In the genomic region with DNA sequence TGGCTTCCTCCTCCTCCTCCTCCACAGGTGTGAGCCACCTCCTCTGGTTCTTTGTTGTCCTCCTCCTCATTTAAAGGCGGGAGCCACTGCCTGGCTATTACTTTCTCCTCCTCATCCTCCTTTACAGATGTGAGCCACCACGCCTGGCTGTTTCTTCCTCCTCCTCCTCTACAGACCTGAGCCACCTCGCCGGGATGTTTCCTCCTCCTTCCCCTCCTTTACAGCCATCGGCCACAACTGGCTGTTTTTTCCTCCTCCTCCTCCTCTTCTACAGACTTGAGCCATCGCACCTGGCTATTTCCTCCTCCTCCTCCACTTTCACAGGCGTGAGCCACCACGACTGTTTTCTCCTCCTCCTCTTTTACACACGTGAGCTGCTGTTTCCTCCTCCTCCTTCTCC, we compare ENCODE assay signal across 36 cellular contexts. TPM values are rescaled to one million over a fixed set of nuclear protein-coding genes. Genes with fewer than 3 reads are reported as not detected.
"Had no signal": no experiment of that assay in that cellular context is flagged by ENCODE, and none has a peak within 500 bp of the region (broad histone marks: within the 10 kb centered on the region; RNA-seq: fewer than 3 reads in every experiment).

No MANE protein-coding gene starts in this region.

- H3K27ac ChIP-seq: brain microvascular endothelial cell, esophagus muscularis mucosa, gastroesophageal sphincter, WERI-Rb-1 had no signal

- H3K36me3 ChIP-seq: brain microvascular endothelial cell, esophagus muscularis mucosa, gastroesophageal sphincter, WERI-Rb-1 had no signal

- H3K36me3 Mint-ChIP-seq: activated naive CD8-positive, alpha-beta T cell had no signal

- ATAC-seq: activated CD4-positive, CD25-positive, alpha-beta regulatory T cell treated with anti-CD3 and anti-CD28 coated beads, Interleukin-2, amount 50 U/mL, for 24 hours; activated CD8-positive, alpha-beta T cell treated with anti-CD3 and anti-CD28 coated beads for 36 hours; activated T-cell treated with anti-CD3 and anti-CD28 coated beads, Interleukin-2, amount 50 U/mL, for 4 hours; activated T-helper 17 cell treated with anti-CD3 and anti-CD28 coated beads, Interleukin-2, amount 50 U/mL, for 72 hours; effector memory CD8-positive, alpha-beta T cell; gastroesophageal sphincter; T-helper 17 cell had no signal

- H3K4me1 Mint-ChIP-seq: activated B cell treated with CpG ODN at 0.5 μM for 24 hours; activated T-helper 17 cell treated with anti-CD3 and anti-CD28 coated beads, Interleukin-2, amount 50 U/mL, for 72 hours; T-helper 17 cell had no signal

- H3K27me3 Mint-ChIP-seq: activated B cell treated with CpG ODN at 0.5 μM for 24 hours; activated CD8-positive, alpha-beta T cell treated with anti-CD3 and anti-CD28 coated beads for 36 hours; activated naive CD8-positive, alpha-beta T cell; activated T-helper 17 cell treated with anti-CD3 and anti-CD28 coated beads, Interleukin-2, amount 50 U/mL, for 72 hours; effector memory CD8-positive, alpha-beta T cell; T-helper 17 cell had no signal

- H3K4me3 ChIP-seq: esophagus muscularis mucosa, gastroesophageal sphincter had no signal

- DNase-seq: activated B cell treated with CpG ODN at 0.5 μM for 24 hours; activated CD4-positive, alpha-beta T cell treated with anti-CD3 and anti-CD28 coated beads for 48 hours; activated CD4-positive, alpha-beta T cell treated with anti-CD3 and anti-CD28 coated beads, Interleukin-2, amount 50 U/mL, for 1 hour; activated CD4-positive, alpha-beta T cell treated with anti-CD3 and anti-CD28 coated beads, Interleukin-2, amount 50 U/mL, for 48 hours; activated CD8-positive, alpha-beta memory T cell treated with anti-CD3 and anti-CD28 coated beads for 24 hours; activated CD8-positive, alpha-beta T cell treated with anti-CD3 and anti-CD28 coated beads for 36 hours; activated effector memory CD4-positive, alpha-beta T cell treated with Interleukin-2 at 50 U/mL for 16 hours; activated gamma-delta T cell treated with Interleukin-2 at 50 U/mL for 16 hours; activated naive CD4-positive, alpha-beta T cell treated with anti-CD3 and anti-CD28 coated beads, Interleukin-2, amount 50 U/mL, for 16 hours; activated naive CD4-positive, alpha-beta T cell treated with Interleukin-2 at 50 U/mL for 16 hours; activated T-cell treated with anti-CD3 and anti-CD28 coated beads, Interleukin-2, amount 50 U/mL, for 4 hours; amniotic stem cell; anterior cingulate cortex; brain microvascular endothelial cell; caudate nucleus; cortex of kidney; dermis blood vessel endothelial cell; effector CD4-positive, alpha-beta T cell; effector memory CD8-positive, alpha-beta T cell; erythroblast; foreskin melanocyte; T-helper 1 cell; T-helper 17 cell; T1000; WERI-Rb-1 had no signal

- H3K27me3 ChIP-seq: brain microvascular endothelial cell, esophagus muscularis mucosa, gastroesophageal sphincter had no signal

- H3K4me3 Mint-ChIP-seq: activated B cell treated with CpG ODN at 0.5 μM for 24 hours; activated CD8-positive, alpha-beta T cell treated with anti-CD3 and anti-CD28 coated beads for 36 hours; activated naive CD8-positive, alpha-beta T cell; activated T-cell treated with anti-CD3 and anti-CD28 coated beads, Interleukin-2, amount 50 U/mL, for 4 hours; activated T-helper 17 cell treated with anti-CD3 and anti-CD28 coated beads, Interleukin-2, amount 50 U/mL, for 72 hours; effector memory CD8-positive, alpha-beta T cell; T-helper 17 cell; T-helper 2 cell treated with Interferon-gamma antibody and Interleukin-4, amounts not matched to agents 5 μg/mL and 100 μg/mL, for 36 hours had no signal

- H3K27ac Mint-ChIP-seq: activated B cell treated with CpG ODN at 0.5 μM for 24 hours; activated CD8-positive, alpha-beta T cell treated with anti-CD3 and anti-CD28 coated beads for 36 hours; activated naive CD8-positive, alpha-beta T cell; activated T-helper 17 cell treated with anti-CD3 and anti-CD28 coated beads, Interleukin-2, amount 50 U/mL, for 72 hours; effector memory CD8-positive, alpha-beta T cell; T-helper 17 cell; T-helper 2 cell treated with Interferon-gamma antibody and Interleukin-4, amounts not matched to agents 5 μg/mL and 100 μg/mL, for 36 hours had no signal

- H3K4me1 ChIP-seq: esophagus muscularis mucosa, gastroesophageal sphincter had no signal

RNA-seq across cellular contexts. Expression of a gene that starts 49.0 kb away (rescaled TPM):
- total RNA-seq: activated B cell treated with CpG ODN at 0.5 μM for 24 hours; activated CD8-positive, alpha-beta T cell treated with anti-CD3 and anti-CD28 coated beads for 36 hours; activated T-cell treated with anti-CD3 and anti-CD28 coated beads, Interleukin-2, amount 50 U/mL, for 4 hours; activated T-helper 17 cell treated with anti-CD3 and anti-CD28 coated beads, Interleukin-2, amount 50 U/mL, for 72 hours; astrocyte; bronchial epithelial cell; chondrocyte; dermis blood vessel endothelial cell; esophagus muscularis mucosa; gastroesophageal sphincter; glomerular endothelial cell; T-helper 17 cell had no signal
- polyA plus RNA-seq: adipose tissue had no signal
